Comparison of ENCODE assay signal across 17 cellular contexts in the genomic region with DNA sequence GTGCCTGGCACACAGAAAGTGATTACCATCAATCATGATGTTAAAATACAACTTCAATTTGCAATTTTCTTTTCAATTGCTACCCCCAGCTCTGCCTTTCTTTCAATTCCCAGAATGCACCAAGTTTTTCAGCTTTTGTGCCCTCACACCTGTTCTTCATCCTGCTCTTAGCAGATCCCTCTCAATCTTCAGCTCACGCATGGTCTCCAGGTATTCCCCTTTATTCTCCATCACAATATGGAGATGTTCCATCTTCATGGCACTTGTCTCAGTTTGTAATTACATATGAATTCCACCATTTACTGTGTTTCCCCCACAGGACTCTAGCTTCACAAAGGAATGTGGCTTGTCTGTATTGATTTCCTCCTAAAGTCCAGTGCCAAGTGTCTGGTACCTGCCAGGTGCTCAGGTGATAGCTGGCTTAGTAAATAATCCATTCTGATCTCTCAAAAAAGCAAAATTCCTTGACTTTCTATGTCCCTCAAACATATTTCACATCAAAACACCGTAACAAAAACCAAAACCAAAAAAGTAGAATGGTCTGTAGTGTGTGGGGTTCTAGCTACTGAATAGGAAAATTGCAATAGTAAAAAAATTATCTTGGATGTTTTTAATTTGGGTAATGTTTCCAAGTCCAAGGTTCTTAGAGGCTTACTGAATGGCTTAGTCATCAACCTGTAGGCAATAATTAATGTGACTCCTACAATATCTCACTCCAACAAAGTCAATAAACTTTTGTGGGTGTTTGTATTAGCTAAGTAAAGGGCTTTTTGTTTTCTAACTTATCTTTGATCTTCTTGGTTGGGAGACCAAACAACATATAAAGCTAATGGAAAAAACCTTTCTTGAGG. TPM values are rescaled to one million over a fixed set of nuclear protein-coding genes. Genes with fewer than 3 reads are reported as not detected.
DNase-seq lines count a peak whose midpoint lies in the region; ATAC-seq, FAIRE-seq and TF ChIP-seq lines count a peak whose summit lies in the region.
"Had no signal": no experiment of that assay in that cellular context is flagged by ENCODE, and none has a peak within 500 bp of the region (broad histone marks: within the 10 kb centered on the region; RNA-seq: fewer than 3 reads in every experiment).

No MANE protein-coding gene starts in this region.

- peak; percentile 64 for DNase-seq in Caki2 (ENCODE audit: low read depth)
- DNase-seq in M059J (ENCODE audit: low read depth), result peak; percentile 43
- DNase-seq in epithelial cell of proximal tubule (ENCODE audit: low read depth), result peak; percentile 52
- peak in 2 of 6 donors; percentile 20 to 32 for DNase-seq in pancreas
- no peak for DNase-seq in heart right ventricle
- no peak for DNase-seq in hypothalamus (lab: John Stamatoyannopoulos, UW)
- DNase-seq: AML-193, DND-41, GF-D8, H9, MM.1S, NCI-H1105, NCI-H1694 treated with DMSO at 0.1 percent for 48 hours, SK-N-SH had no signal

- H3K27ac ChIP-seq in pancreas, result peak overlapping the region in 3 of 4 donors; percentile 32 to 94 (median 90)
- no peak overlapping the region for H3K27ac ChIP-seq in heart right ventricle

- TF ChIP-seq CTCF in epithelial cell of proximal tubule (conservative IDR thresholded peaks at IDR 0.05; ENCODE audit: low read depth, low read length) (no peak), pancreas (IDR thresholded peaks at IDR 0.05) (no peak), heart right ventricle (IDR thresholded peaks at IDR 0.05) (no peak)

- in situ Hi-C loops in Caki2 (cut with HindIII; ENCODE audit: low pct_unique_long_range_greater_than_20kb, low sequenced_read_pairs), result no loop called here

- H3K4me1 ChIP-seq in pancreas, result peaks cover 26 to 39% (median 28%) of the 10 kb centered on the region in 3 donors
- peaks cover 0 to 23% (median 14%) of the 10 kb centered on the region in 9 donors for H3K4me1 ChIP-seq in heart right ventricle

- H3K9me3 ChIP-seq in pancreas (no peaks in the 10 kb centered on the region), heart right ventricle (no peaks in the 10 kb centered on the region)
- H3K9me3 ChIP-seq: SK-N-SH had no signal

- no peak overlapping the region for H3K4me3 ChIP-seq in epithelial cell of proximal tubule (ENCODE audit: low read depth, low read length)
- peak overlapping the region in 1 of 4 donors; percentile 8 for H3K4me3 ChIP-seq in pancreas
- H3K4me3 ChIP-seq in heart right ventricle, result no peak overlapping the region

- intact Hi-C loops in pancreas (cut with DNase I), result no loop called here
- intact Hi-C loops in heart right ventricle (cut with DNase I), result loop anchor here in 2 of 10 donors (10.0 kb wide), 2 partner anchors 99 to 271 kb away; partner anchors contain the start of gene DDX18 (in 2 of the 2)

- H3K27me3 ChIP-seq in pancreas (no peaks in the 10 kb centered on the region), heart right ventricle (peaks cover 0 to 6% (median 0%) of the 10 kb centered on the region in 7 donors)

- no peak for FAIRE-seq in pancreas (lab: Jason Lieb, UNC)

- WGBS in pancreas, 2 donors, result 14 to 18% methylated on average over 2 of the region's 2 CpGs
- 93% methylated on average over 2 of the region's 2 CpGs for WGBS in heart right ventricle, 2 donors

- H3K36me3 ChIP-seq in pancreas (no peaks in the 10 kb centered on the region), heart right ventricle (no peaks in the 10 kb centered on the region)

- ATAC-seq in pancreas (peak; percentile 47 to 64 (median 60)), GM19395 (IDR thresholded peaks at IDR 0.05; ENCODE audit: unreplicated experiment) (no peak), heart right ventricle (no peak)
- ATAC-seq: Panc1, Right ventricle myocardium inferior had no signal

RNA-seq across cellular contexts. Expression of gene INSIG2, which starts 2.9 kb away (rescaled TPM):
- 14.6 and 36.1 TPM in 2 replicates for total RNA-seq in Caki2 (2014; rRNA removed; shearing (Covaris generic); ENCODE audit: low replicate concordance)
- 6.7 and 9.4 TPM in 2 replicates for total RNA-seq in M059J (2014; rRNA removed; shearing (Covaris generic))
- total RNA-seq in epithelial cell of proximal tubule (6.3 and 9.1 TPM in 2 replicates), pancreas (10 to 100 TPM in 5 of 6 donors, 1 to 10 TPM in 1; 8.2 to 23.0 (median 14.2) TPM), heart right ventricle (10 to 100 TPM; 12.6 to 19.3 (median 13.8) TPM)
- polyA plus RNA-seq in pancreas (10 to 100 TPM in 1 of 2 donors, 1 to 10 TPM in 1; 7.9 to 15.6 TPM), heart right ventricle (1 to 10 TPM; 5.6 to 9.6 TPM)

Comparison
In these comparisons a context has a peak if more than half of its experiments do, and no peak if none do; other contexts are left out.
1. DNase-seq: peak in Caki2 (single experiment), M059J (single experiment) and epithelial cell of proximal tubule (single experiment); none in heart right ventricle (0 of 2) and hypothalamus (0 of 51).
2. ATAC-seq: peak in pancreas (4 of 4); none in GM19395 (single experiment) and heart right ventricle (0 of 8).
3. H3K27ac ChIP-seq: peak in pancreas (3 of 4); none in heart right ventricle (0 of 10).